In genomic region chr1:89550995-89551394, GRCh38 we compare ENCODE assay signal across 1 cellular context.
TF ChIP-seq lines count a peak whose summit lies in the region.

No MANE protein-coding gene starts in this region.

TF ChIP-seq in K562, 482 proteins besides CTCF, POLR2A, EP300 and RAD21 (continues in another document):
- TF ChIP-seq ZNF280A (IDR thresholded peaks at IDR 0.05; ENCODE audit: low read depth, partially characterized antibody) = no peak
- no peak for TF ChIP-seq TARDBP (IDR thresholded peaks at IDR 0.05)
- peak; percentile 58; the same call in 1 of the 2 replicates for TF ChIP-seq NBN (IDR thresholded peaks at IDR 0.05; ENCODE audit: low read depth)
- no peak for TF ChIP-seq RBM34 (IDR thresholded peaks at IDR 0.05; ENCODE audit: borderline replicate concordance, insufficient read depth, low read length)
- TF ChIP-seq MAFG (tag; conservative IDR thresholded peaks at IDR 0.05) = no peak
- TF ChIP-seq ZSCAN32 (CRISPR knock-in tag; IDR thresholded peaks at IDR 0.05) = no peak
- TF ChIP-seq MTA1 (IDR thresholded peaks at IDR 0.05; ENCODE audit: borderline replicate concordance) = peak; percentile 48; the same call in 1 of the 2 replicates
- no peak for TF ChIP-seq ZNF75A (CRISPR knock-in tag; IDR thresholded peaks at IDR 0.05)
- TF ChIP-seq ZNF224 (CRISPR knock-in tag; IDR thresholded peaks at IDR 0.05) = no peak
- no peak for TF ChIP-seq HMG20B (CRISPR knock-in tag; IDR thresholded peaks at IDR 0.05)
- no peak for TF ChIP-seq PCBP1 (IDR thresholded peaks at IDR 0.05; ENCODE audit: low read depth, low read length, poor library complexity, severe bottlenecking)
- TF ChIP-seq TBP (optimal IDR thresholded peaks at IDR 0.05; ENCODE audit: low read depth, low read length) = no peak
- no peak for TF ChIP-seq KDM4B (IDR thresholded peaks at IDR 0.05; ENCODE audit: borderline replicate concordance in 2 of 2, low read depth in 1 of 2)
- TF ChIP-seq ATF1 (CRISPR knock-in tag; IDR thresholded peaks at IDR 0.05) = no peak
- TF ChIP-seq ATF1 (tag; IDR thresholded peaks at IDR 0.05) = 0 out of 2 replicates have a peak, but pooled peaks have one; percentile 20
- TF ChIP-seq FIP1L1 (IDR thresholded peaks at IDR 0.05; ENCODE audit: low read depth, low read length, poor library complexity, severe bottlenecking) = no peak
- TF ChIP-seq PURB (CRISPR knock-in tag; IDR thresholded peaks at IDR 0.05; ENCODE audit: low read depth) = no peak
- no peak for TF ChIP-seq BCOR (IDR thresholded peaks at IDR 0.05)
- no peak for TF ChIP-seq SFPQ (IDR thresholded peaks at IDR 0.05; ENCODE audit: low read depth, low read length)
- no peak for TF ChIP-seq NR4A1 (CRISPR knock-in tag; IDR thresholded peaks at IDR 0.05)
- no peak for TF ChIP-seq NR4A1 (tag; IDR thresholded peaks at IDR 0.05)
- peak; percentile 70 for TF ChIP-seq FOSL1 (tag; conservative IDR thresholded peaks at IDR 0.05)
- no peak for TF ChIP-seq ZFP30 (CRISPR knock-in tag; IDR thresholded peaks at IDR 0.05; ENCODE audit: borderline replicate concordance)
- no peak for TF ChIP-seq SAFB2 (IDR thresholded peaks at IDR 0.05; ENCODE audit: borderline replicate concordance, low read depth, low read length, severe bottlenecking)
- 0 out of 2 replicates have a peak, but pooled peaks have one; percentile 17 for TF ChIP-seq ATF7 (IDR thresholded peaks at IDR 0.05)
- no peak for TF ChIP-seq ELF1 (tag; IDR thresholded peaks at IDR 0.05)
- TF ChIP-seq MCM2 (IDR thresholded peaks at IDR 0.05; ENCODE audit: low read depth) = no peak
- peak; percentile 74 for TF ChIP-seq ZNF592 (IDR thresholded peaks at IDR 0.05)
- no peak; the same call in 1 of the 2 replicates for TF ChIP-seq DPF2 (IDR thresholded peaks at IDR 0.05)
- TF ChIP-seq RHOXF2B (CRISPR knock-in tag; conservative IDR thresholded peaks at IDR 0.05) = no peak
- peak; percentile 56 for TF ChIP-seq SMARCA4 (IDR thresholded peaks at IDR 0.05)
- TF ChIP-seq POLR2B (IDR thresholded peaks at IDR 0.05; ENCODE audit: low read depth, partially characterized antibody) = no peak
- TF ChIP-seq ARID1B (IDR thresholded peaks at IDR 0.05) = peak; percentile 37; the same call in 1 of the 2 replicates
- TF ChIP-seq CREBBP (IDR thresholded peaks at IDR 0.05; ENCODE audit: low read depth, low read length) = no peak
- no peak for TF ChIP-seq CAMTA2 (CRISPR knock-in tag; conservative IDR thresholded peaks at IDR 0.05)
- no peak for TF ChIP-seq KLF1 (tag; IDR thresholded peaks at IDR 0.05)
- no peak for TF ChIP-seq C11orf30 (IDR thresholded peaks at IDR 0.05; ENCODE audit: low read depth)
- no peak for TF ChIP-seq WHSC1 (IDR thresholded peaks at IDR 0.05; ENCODE audit: low read length)
- peak in 1 of 2 experiments; percentile 23; a peak in 1 of 4 replicates for TF ChIP-seq MLLT1 (IDR thresholded peaks at IDR 0.05)
- TF ChIP-seq ZNF707 (CRISPR knock-in tag; conservative IDR thresholded peaks at IDR 0.05) = no peak
- no peak for TF ChIP-seq ZNF449 (CRISPR knock-in tag; IDR thresholded peaks at IDR 0.05)
- TF ChIP-seq SMARCC2 (IDR thresholded peaks at IDR 0.05; ENCODE audit: low read depth) = 0 out of 2 replicates have a peak, but pooled peaks have one; percentile 29
- TF ChIP-seq XRCC3 (IDR thresholded peaks at IDR 0.05) = no peak
- no peak for TF ChIP-seq ZNF511 (CRISPR knock-in tag; IDR thresholded peaks at IDR 0.05)
- no peak for TF ChIP-seq ID3 (CRISPR knock-in tag; IDR thresholded peaks at IDR 0.05)
- TF ChIP-seq ID3 (tag; IDR thresholded peaks at IDR 0.05) = no peak
- TF ChIP-seq ATF3 (IDR thresholded peaks at IDR 0.05) = 0 out of 2 replicates have a peak, but pooled peaks have one; percentile 47
- TF ChIP-seq ATF3 (CRISPR knock-in tag; conservative IDR thresholded peaks at IDR 0.05) = no peak
- TF ChIP-seq CTBP1 (IDR thresholded peaks at IDR 0.05; ENCODE audit: borderline replicate concordance) = peak; percentile 56; the same call in 1 of the 2 replicates
- no peak for TF ChIP-seq ZNF57 (CRISPR knock-in tag; IDR thresholded peaks at IDR 0.05)
- no peak for TF ChIP-seq ZNF184 (CRISPR knock-in tag; IDR thresholded peaks at IDR 0.05)
- no peak for TF ChIP-seq SIRT6 (IDR thresholded peaks at IDR 0.05; ENCODE audit: low read depth, low read length)
- TF ChIP-seq ZNF766 (CRISPR knock-in tag; conservative IDR thresholded peaks at IDR 0.05) = 0 out of 2 replicates have a peak, but pooled peaks have one; percentile 25
- TF ChIP-seq MECOM (CRISPR knock-in tag; IDR thresholded peaks at IDR 0.05) = no peak
- TF ChIP-seq ZNF79 (CRISPR knock-in tag; IDR thresholded peaks at IDR 0.05; ENCODE audit: low read depth) = no peak
- TF ChIP-seq MAZ (CRISPR knock-in tag; conservative IDR thresholded peaks at IDR 0.05 in 1 of 2, IDR thresholded peaks at IDR 0.05 in 1 of 2) = no peak; a peak in 2 of 4 replicates
- no peak for TF ChIP-seq ESRRA (IDR thresholded peaks at IDR 0.05; ENCODE audit: borderline replicate concordance, low read depth)
- TF ChIP-seq CEBPB (tag; IDR thresholded peaks at IDR 0.05) = no peak
- TF ChIP-seq BHLHE40 (IDR thresholded peaks at IDR 0.05; ENCODE audit: low read length) = no peak
- TF ChIP-seq NFE2L1 (tag; IDR thresholded peaks at IDR 0.05; ENCODE audit: borderline replicate concordance, low read depth) = no peak
- TF ChIP-seq HMGN3 (IDR thresholded peaks at IDR 0.05; ENCODE audit: borderline replicate concordance, extremely low read depth, insufficient read length, low read depth, low read length) = no peak
- TF ChIP-seq CGGBP1 (CRISPR knock-in tag; IDR thresholded peaks at IDR 0.05) = no peak
- TF ChIP-seq CC2D1A (IDR thresholded peaks at IDR 0.05) = peak; percentile 18; the same call in 1 of the 2 replicates
- no peak for TF ChIP-seq MEF2A (IDR thresholded peaks at IDR 0.05; ENCODE audit: control insufficient read depth, low read depth, low read length)
- peak; percentile 64; the same call in 1 of the 2 replicates for TF ChIP-seq SMARCE1 (IDR thresholded peaks at IDR 0.05)
- TF ChIP-seq KAT8 (IDR thresholded peaks at IDR 0.05; ENCODE audit: low read depth) = no peak
- TF ChIP-seq FOXA3 (CRISPR knock-in tag; conservative IDR thresholded peaks at IDR 0.05 in 1 of 2, IDR thresholded peaks at IDR 0.05 in 1 of 2) = no peak
- TF ChIP-seq ZNF3 (CRISPR knock-in tag; IDR thresholded peaks at IDR 0.05) = no peak
- peak; percentile 62 for TF ChIP-seq ZNF384 (IDR thresholded peaks at IDR 0.05; ENCODE audit: low read depth, low read length)
- no peak for TF ChIP-seq RAD51 (IDR thresholded peaks at IDR 0.05; ENCODE audit: borderline replicate concordance, low read depth)
- no peak for TF ChIP-seq CREB1 (IDR thresholded peaks at IDR 0.05)
- TF ChIP-seq CREB1 (CRISPR knock-in tag; IDR thresholded peaks at IDR 0.05) = no peak
- no peak; the same call in 1 of the 2 replicates for TF ChIP-seq KAT7 (CRISPR knock-in tag; IDR thresholded peaks at IDR 0.05; ENCODE audit: borderline replicate concordance)
- no peak for TF ChIP-seq TAF9B (IDR thresholded peaks at IDR 0.05; ENCODE audit: partially characterized antibody)
- no peak for TF ChIP-seq ETV5 (CRISPR knock-in tag; IDR thresholded peaks at IDR 0.05; ENCODE audit: low read depth)
